23 cellular contexts compared by ENCODE assay signal in the genomic region with DNA sequence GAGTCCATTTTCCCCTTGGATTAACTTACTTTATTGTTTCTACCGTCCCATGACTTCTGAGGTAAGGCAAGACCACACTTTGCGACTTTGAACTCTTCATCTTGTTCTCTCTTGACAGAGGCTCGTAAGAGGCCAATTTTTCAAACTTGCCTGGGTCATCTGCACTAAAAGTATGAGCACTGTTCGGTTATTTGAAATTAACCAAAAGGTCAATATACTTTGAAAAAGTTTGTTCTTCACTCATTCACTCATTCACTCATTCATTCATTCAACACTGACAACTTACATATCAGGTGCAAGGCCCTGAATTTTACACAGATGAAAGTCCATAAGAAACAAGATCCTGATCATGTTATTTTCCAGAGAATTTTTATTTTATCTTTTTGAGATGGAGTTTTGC.
"Had no signal": no experiment of that assay in that cellular context is flagged by ENCODE, and none has a peak within 500 bp of the region (broad histone marks: within the 10 kb centered on the region; RNA-seq: fewer than 3 reads in every experiment).

No MANE protein-coding gene starts in this region.

- H3K4me2 ChIP-seq: hepatocyte had no signal

- H3K27ac Mint-ChIP-seq: activated CD8-positive, alpha-beta T cell treated with anti-CD3 and anti-CD28 coated beads for 36 hours; activated naive CD4-positive, alpha-beta T cell treated with anti-CD3 and anti-CD28 coated beads, Interleukin-2, amount 50 U/mL, for 72 hours; activated T-helper 2 cell treated with anti-CD3 and anti-CD28 coated beads, Interferon-gamma antibody, Interleukin-2, Interleukin-4, amounts not matched to agents 10 μg/mL and 5 μg/mL and 100 μg/mL, durations not matched to agents 14 hours and 24 hours and 36 hours had no signal

- H3K4me1 ChIP-seq: left ventricle myocardium inferior, parathyroid adenoma, psoas muscle, spleen had no signal

- H3K36me3 ChIP-seq: left ventricle myocardium inferior, spleen, transverse colon had no signal

- FAIRE-seq: colon, frontal cortex, urothelium cell line had no signal

- H3K9ac ChIP-seq: parathyroid adenoma had no signal

- H3K27me3 ChIP-seq: dorsolateral prefrontal cortex, hepatocyte, spleen, transverse colon had no signal

- H3K4me3 Mint-ChIP-seq: activated CD8-positive, alpha-beta T cell treated with anti-CD3 and anti-CD28 coated beads for 36 hours; activated T-cell treated with anti-CD3 and anti-CD28 coated beads, Interleukin-2, amount 50 U/mL, for 4 hours; naive thymus-derived CD4-positive, alpha-beta T cell had no signal

- H3K27me3 Mint-ChIP-seq: activated CD8-positive, alpha-beta T cell treated with anti-CD3 and anti-CD28 coated beads for 36 hours; naive thymus-derived CD4-positive, alpha-beta T cell had no signal

- H3K36me3 Mint-ChIP-seq: activated naive CD4-positive, alpha-beta T cell treated with anti-CD3 and anti-CD28 coated beads, Interleukin-2, amount 50 U/mL, for 72 hours; naive thymus-derived CD4-positive, alpha-beta T cell had no signal

- H3K79me2 ChIP-seq: hepatocyte, parathyroid adenoma had no signal

- H3K9me3 Mint-ChIP-seq: activated CD8-positive, alpha-beta T cell treated with anti-CD3 and anti-CD28 coated beads for 36 hours; activated naive CD4-positive, alpha-beta T cell treated with anti-CD3 and anti-CD28 coated beads, Interleukin-2, amount 50 U/mL, for 72 hours; activated T-cell treated with anti-CD3 and anti-CD28 coated beads, Interleukin-2, amount 50 U/mL, for 4 hours; activated T-helper 2 cell treated with anti-CD3 and anti-CD28 coated beads, Interferon-gamma antibody, Interleukin-2, Interleukin-4, amounts not matched to agents 10 μg/mL and 5 μg/mL and 100 μg/mL, durations not matched to agents 14 hours and 24 hours and 36 hours; naive thymus-derived CD4-positive, alpha-beta T cell; neural crest cell had no signal

- H2AFZ ChIP-seq: hepatocyte, parathyroid adenoma had no signal

- ATAC-seq: activated CD8-positive, alpha-beta T cell treated with anti-CD3 and anti-CD28 coated beads for 36 hours; activated T-cell treated with anti-CD3 and anti-CD28 coated beads, Interleukin-2, amount 50 U/mL, for 4 hours; naive thymus-derived CD4-positive, alpha-beta T cell; psoas muscle had no signal

- H3K9me3 ChIP-seq: left ventricle myocardium inferior, psoas muscle, spleen, transverse colon had no signal

- H3K27ac ChIP-seq: dorsolateral prefrontal cortex, hepatocyte, left ventricle myocardium inferior, parathyroid adenoma, psoas muscle, spleen, transverse colon had no signal

- DNase-seq: activated CD4-positive, alpha-beta T cell treated with anti-CD3 and anti-CD28 coated beads, Interleukin-2, amount 50 U/mL, for 1 hour; activated CD4-positive, CD25-positive, alpha-beta regulatory T cell treated with anti-CD3 and anti-CD28 coated beads, Interleukin-2, amount 50 U/mL, for 72 hours; activated CD8-positive, alpha-beta T cell treated with anti-CD3 and anti-CD28 coated beads for 36 hours; activated T-cell treated with anti-CD3 and anti-CD28 coated beads, Interleukin-2, amount 50 U/mL, for 4 hours; effector memory CD4-positive, alpha-beta T cell; islet precursor cell; left ventricle myocardium inferior; naive thymus-derived CD4-positive, alpha-beta T cell; occipital lobe; psoas muscle; spleen; stimulated activated naive CD4-positive, alpha-beta T cell; T-helper 2 cell; transverse colon had no signal

- H3K4me3 ChIP-seq: dorsolateral prefrontal cortex, hepatocyte, left ventricle myocardium inferior, psoas muscle, spleen, transverse colon had no signal
